In the genomic region with DNA sequence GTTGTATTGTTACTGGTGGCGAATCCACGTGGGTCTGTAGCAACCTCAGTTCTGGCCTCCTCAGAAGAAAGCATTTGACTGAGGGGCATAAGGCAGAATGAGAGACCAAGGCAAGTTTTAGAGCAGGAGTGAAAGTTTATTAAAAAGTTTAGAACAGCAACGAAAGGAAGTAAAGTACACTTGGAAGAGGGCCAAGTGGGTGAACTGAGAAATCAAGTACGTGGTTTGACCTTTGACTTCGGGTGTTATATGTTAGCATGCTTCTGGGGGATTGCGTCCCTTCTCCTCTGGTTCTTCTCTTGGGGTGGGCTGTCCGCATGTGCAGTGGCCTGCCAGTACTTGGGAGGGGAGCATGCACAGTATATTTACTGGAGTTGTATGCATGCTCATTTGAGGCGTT, we compare ENCODE assay signal across 19 cellular contexts.
"Had no signal": no experiment of that assay in that cellular context is flagged by ENCODE, and none has a peak within 500 bp of the region (broad histone marks: within the 10 kb centered on the region; RNA-seq: fewer than 3 reads in every experiment).

No MANE protein-coding gene starts in this region.

- H3K4me3 Mint-ChIP-seq: activated CD4-positive, alpha-beta T cell treated with anti-CD3 and anti-CD28 coated beads for 36 hours; activated naive CD4-positive, alpha-beta T cell treated with anti-CD3 and anti-CD28 coated beads, Interleukin-2, amount 10 ng/mL, durations not matched to agents 7 days and 5 days; activated T-cell treated with anti-CD3 and anti-CD28 coated beads, Interleukin-2, amount 50 U/mL, for 24 hours; mesothelial cell of epicardium; neural crest cell had no signal

- H3K9me3 Mint-ChIP-seq: activated T-cell treated with anti-CD3 and anti-CD28 coated beads, Interleukin-2, amount 50 U/mL, for 24 hours; mesothelial cell of epicardium; neural crest cell had no signal

- H3K27me3 Mint-ChIP-seq: activated CD4-positive, alpha-beta T cell treated with anti-CD3 and anti-CD28 coated beads for 36 hours; activated naive CD4-positive, alpha-beta T cell treated with anti-CD3 and anti-CD28 coated beads, Interleukin-2, amount 10 ng/mL, durations not matched to agents 7 days and 5 days; activated T-cell treated with anti-CD3 and anti-CD28 coated beads, Interleukin-2, amount 50 U/mL, for 24 hours had no signal

- DNase-seq: activated CD4-positive, alpha-beta T cell treated with anti-CD3 and anti-CD28 coated beads for 36 hours; activated CD4-positive, alpha-beta T cell treated with anti-CD3 and anti-CD28 coated beads, Interleukin-2, amount 50 U/mL, for 48 hours; activated naive CD4-positive, alpha-beta T cell treated with anti-CD3 and anti-CD28 coated beads, Interleukin-2, amount 10 ng/mL, durations not matched to agents 7 days and 5 days; activated T-cell treated with anti-CD3 and anti-CD28 coated beads, Interleukin-2, amount 50 U/mL, for 24 hours; amniotic stem cell; body of pancreas; caudate nucleus; foreskin keratinocyte; glutamatergic neuron; hippocampal formation; kidney; stimulated activated CD4-positive, alpha-beta T cell treated with anti-CD3 and anti-CD28 coated beads, Interleukin-12 subunit alpha, Interleukin-12 subunit beta, amount 100 ng/mL, for 4 hours; stimulated activated CD4-positive, alpha-beta T cell treated with anti-CD3 and anti-CD28 coated beads, Interleukin-1b, Interleukin-23, amount 100 ng/mL, for 48 hours; stimulated activated CD8-positive, alpha-beta memory T cell treated with anti-CD3 and anti-CD28 coated beads, Interleukin-4, amount 100 ng/mL, for 48 hours; stimulated activated naive CD4-positive, alpha-beta T cell treated with Interleukin-2 at 50 U/mL for 16 hours had no signal

- H3K36me3 Mint-ChIP-seq: mesothelial cell of epicardium had no signal

- ATAC-seq: activated CD4-positive, alpha-beta T cell treated with anti-CD3 and anti-CD28 coated beads for 36 hours; body of pancreas; foreskin keratinocyte; left lobe of liver had no signal

- H3K27ac Mint-ChIP-seq: activated CD4-positive, alpha-beta T cell treated with anti-CD3 and anti-CD28 coated beads for 36 hours; activated naive CD4-positive, alpha-beta T cell treated with anti-CD3 and anti-CD28 coated beads, Interleukin-2, amount 10 ng/mL, durations not matched to agents 7 days and 5 days; activated T-cell treated with anti-CD3 and anti-CD28 coated beads, Interleukin-2, amount 50 U/mL, for 24 hours; mesothelial cell of epicardium; progenitor cell of endocrine pancreas had no signal
